ENCODE assay signal across 7 cellular contexts in the genomic region with DNA sequence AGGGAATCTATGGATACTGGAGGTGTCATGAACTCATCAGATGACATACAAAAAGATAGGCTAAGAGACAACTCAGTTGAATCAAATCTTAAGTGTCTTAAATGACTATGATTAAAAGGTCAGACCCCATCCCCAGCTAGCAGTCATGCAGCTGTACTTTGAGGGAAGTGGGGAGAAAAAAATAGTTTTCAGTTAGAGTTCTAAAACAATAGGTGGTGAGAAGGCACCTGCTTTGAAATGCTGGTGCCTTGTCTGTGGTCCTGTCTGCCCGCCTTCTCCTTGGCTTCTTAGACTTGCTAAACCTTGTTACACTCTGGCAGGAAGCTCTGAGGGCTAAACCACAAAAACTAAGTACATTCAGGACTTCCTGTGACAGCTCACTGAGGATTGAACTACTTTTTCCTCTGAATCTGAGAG. TPM values are rescaled to one million over a fixed set of nuclear protein-coding genes. Genes with fewer than 3 reads are reported as not detected.
A peak's percentile ranks its signal among the peaks of the same experiment; 100 is the strongest.
DNase-seq lines count a peak whose midpoint lies in the region; ATAC-seq and TF ChIP-seq lines count a peak whose summit lies in the region.

No MANE protein-coding gene starts in this region.

- ATAC-seq in HG03097 (IDR thresholded peaks at IDR 0.05; ENCODE audit: low FRiP score, unreplicated experiment) = peak; percentile 82
- ATAC-seq in HG03135 (IDR thresholded peaks at IDR 0.05; ENCODE audit: unreplicated experiment) = no peak
- no peak for ATAC-seq in gastrocnemius medialis

- no peak overlapping the region for H3K4me3 ChIP-seq in gastrocnemius medialis

- H3K36me3 ChIP-seq in gastrocnemius medialis = no peaks in the 10 kb centered on the region

- peaks cover 0 to 3% (median 0%) of the 10 kb centered on the region in 3 donors for H3K27me3 ChIP-seq in gastrocnemius medialis

- no peaks in the 10 kb centered on the region for H3K9me3 ChIP-seq in gastrocnemius medialis

- intact Hi-C loops in gastrocnemius medialis (cut with DNase I; ENCODE audit: low total_unique reads) = no loop called here

- peak; percentile 35 for DNase-seq in GM19240 (ENCODE audit: insufficient read length, low spot score)
- DNase-seq in T-helper 2 cell = peak in 4 of 5 experiments; percentile 59 to 98 (median 75)
- peak; percentile 32 for DNase-seq in dermis blood vessel endothelial cell
- DNase-seq in gastrocnemius medialis = no peak
- DNase-seq in RPMI8226 = no peak

- no peak for TF ChIP-seq CTCF in gastrocnemius medialis (IDR thresholded peaks at IDR 0.05 in 4 of 5, conservative IDR thresholded peaks at IDR 0.05 in 1 of 5)

- in situ Hi-C loops in gastrocnemius medialis (cut with MboI; ENCODE audit: low sequenced_read_pairs in 4 of 4) = no loop called here

- no peak for TF ChIP-seq POLR2A in gastrocnemius medialis (IDR thresholded peaks at IDR 0.05)

- H3K4me1 ChIP-seq in gastrocnemius medialis = no peaks in the 10 kb centered on the region

- no peak overlapping the region for H3K27ac ChIP-seq in gastrocnemius medialis

RNA-seq across cellular contexts. Expression of gene CD2, which starts 15.3 kb away (rescaled TPM):
- not detected in 2 replicates for total RNA-seq in dermis blood vessel endothelial cell
- total RNA-seq in gastrocnemius medialis = under 1 TPM in 1 of 4 donors, not detected in 3; 0.16 TPM

Comparison
In these comparisons a context has a peak if more than half of its experiments do, and no peak if none do; other contexts are left out.
1. DNase-seq: peak in GM19240 (single experiment), T-helper 2 cell (4 of 5) and dermis blood vessel endothelial cell (single experiment); none in gastrocnemius medialis (0 of 2) and RPMI8226 (single experiment).